22 cellular contexts compared by ENCODE assay signal in genomic region chr6:148432405-148433195, GRCh38.
DNase-seq lines count a peak whose midpoint lies in the region; FAIRE-seq and TF ChIP-seq lines count a peak whose summit lies in the region.
"Had no signal": no experiment of that assay in that cellular context is flagged by ENCODE, and none has a peak within 500 bp of the region (broad histone marks: within the 10 kb centered on the region; RNA-seq: fewer than 3 reads in every experiment).

No MANE protein-coding gene starts in this region.

- no peak overlapping the region for H3K4me3 Mint-ChIP-seq in chondrocyte (ENCODE audit: unreplicated experiment)
- H3K4me3 Mint-ChIP-seq: activated CD4-positive, alpha-beta T cell treated with anti-CD3 and anti-CD28 coated beads for 36 hours; activated naive CD4-positive, alpha-beta T cell treated with anti-CD3 and anti-CD28 coated beads, Interleukin-2, amount 50 U/mL, for 24 hours; endodermal cell; T-helper 2 cell treated with Interferon-gamma antibody and Interleukin-4, amounts not matched to agents 5 μg/mL and 100 μg/mL, for 36 hours had no signal

- H3K27ac ChIP-seq in keratinocyte (ENCODE audit: control insufficient read depth, insufficient read depth, low read length), result no peak overlapping the region
- H3K27ac ChIP-seq in substantia nigra (ENCODE audit: low read depth, low read length, poor library complexity, severe bottlenecking), result peak overlapping the region; percentile 13
- H3K27ac ChIP-seq: 22Rv1, HL-60, parathyroid adenoma had no signal

- no peak for FAIRE-seq in keratinocyte (lab: Jason Lieb, UNC)

- H3K27ac Mint-ChIP-seq in chondrocyte (ENCODE audit: unreplicated experiment), result peak overlapping the region; percentile 39
- H3K27ac Mint-ChIP-seq: activated CD4-positive, alpha-beta T cell treated with anti-CD3 and anti-CD28 coated beads for 36 hours; activated naive CD4-positive, alpha-beta T cell treated with anti-CD3 and anti-CD28 coated beads, Interleukin-2, amount 50 U/mL, for 24 hours; endodermal cell; T-helper 2 cell treated with Interferon-gamma antibody and Interleukin-4, amounts not matched to agents 5 μg/mL and 100 μg/mL, for 36 hours had no signal

- H3K79me2 ChIP-seq in keratinocyte (ENCODE audit: control insufficient read depth, insufficient read depth, low read length), result no peaks in the 10 kb centered on the region
- H3K79me2 ChIP-seq: parathyroid adenoma had no signal

- no peaks in the 10 kb centered on the region for H4K20me1 ChIP-seq in keratinocyte (ENCODE audit: control insufficient read depth, extremely low read depth, insufficient read depth, low read length)

- DNase-seq in DMS 273 (lab: John Stamatoyannopoulos, UW; ENCODE audit: unreplicated experiment), result peak; percentile 59
- no peak for DNase-seq in DMS 273 treated with DMSO at 0.1 percent for 48 hours (lab: John Stamatoyannopoulos, UW)
- no peak for DNase-seq in chondrocyte (ENCODE audit: low spot score)
- DNase-seq in keratinocyte (ENCODE audit: low read depth, low spot score), result no peak
- DNase-seq in substantia nigra (lab: John Stamatoyannopoulos, UW), result no peak
- DNase-seq in AG20443 (ENCODE audit: low spot score), result no peak
- DNase-seq in RKO (ENCODE audit: low spot score), result no peak
- no peak for DNase-seq in germinal center (ENCODE audit: low spot score)
- DNase-seq: activated CD4-positive, alpha-beta T cell treated with anti-CD3 and anti-CD28 coated beads for 36 hours; activated T-cell treated with anti-CD3 and anti-CD28 coated beads for 4 hours; EL; endodermal cell; H7; islet precursor cell; Karpas-422; NCI-H146; NCI-H526 treated with DMSO at 0.1 percent for 48 hours had no signal

- peaks cover 5% of the 10 kb centered on the region for H3K36me3 Mint-ChIP-seq in chondrocyte (ENCODE audit: low read depth)
- H3K36me3 Mint-ChIP-seq: activated naive CD4-positive, alpha-beta T cell treated with anti-CD3 and anti-CD28 coated beads, Interleukin-2, amount 50 U/mL, for 24 hours had no signal

- H3K9ac ChIP-seq in keratinocyte (ENCODE audit: control insufficient read depth, extremely low read depth, insufficient read depth, low read length), result no peak overlapping the region
- H3K9ac ChIP-seq: parathyroid adenoma had no signal

- no peaks in the 10 kb centered on the region for H3K27me3 ChIP-seq in keratinocyte (ENCODE audit: control insufficient read depth, extremely low read depth, insufficient read depth, low read length)

- H3K36me3 ChIP-seq in keratinocyte (ENCODE audit: control insufficient read depth in 2 of 2, extremely low read depth in 1 of 2, insufficient read depth in 2 of 2, low read length in 2 of 2), result no peaks in the 10 kb centered on the region

- peaks cover 7% of the 10 kb centered on the region for H3K4me1 ChIP-seq in keratinocyte (ENCODE audit: control insufficient read depth, extremely low read depth, insufficient read depth, low read length)
- H3K4me1 ChIP-seq: parathyroid adenoma had no signal

- TF ChIP-seq CTCF in chondrocyte (IDR thresholded peaks at IDR 0.05), result no peak
- TF ChIP-seq CTCF in keratinocyte (optimal IDR thresholded peaks at IDR 0.05 in 1 of 3, IDR thresholded peaks at IDR 0.05 in 1 of 3, conservative IDR thresholded peaks at IDR 0.05 in 1 of 3; ENCODE audit: extremely low read depth in 1 of 3, insufficient read depth in 2 of 3, low read length in 3 of 3), result no peak

- H3K4me2 ChIP-seq in keratinocyte (ENCODE audit: control insufficient read depth, extremely low read depth, insufficient read depth, low read depth, low read length), result peak overlapping the region; percentile 62

- no peaks in the 10 kb centered on the region for H3K9me1 ChIP-seq in keratinocyte (ENCODE audit: control insufficient read depth, extremely low read depth, insufficient read depth, low read length)

- no peaks in the 10 kb centered on the region for H3K9me3 ChIP-seq in keratinocyte (ENCODE audit: control insufficient read depth, low read depth, low read length)

- H2AFZ ChIP-seq in keratinocyte (ENCODE audit: control insufficient read depth, low read length), result peak overlapping the region; percentile 65
- H2AFZ ChIP-seq: parathyroid adenoma had no signal

- dilution Hi-C loops in keratinocyte (cut with MboI; ENCODE audit: extremely low pct_ligation_motif_present, low sequenced_read_pairs), result no loop called here

- H3K4me1 Mint-ChIP-seq in chondrocyte (ENCODE audit: low read depth), result peaks cover 22% of the 10 kb centered on the region
- H3K4me1 Mint-ChIP-seq: activated CD4-positive, alpha-beta T cell treated with anti-CD3 and anti-CD28 coated beads for 36 hours; activated naive CD4-positive, alpha-beta T cell treated with anti-CD3 and anti-CD28 coated beads, Interleukin-2, amount 50 U/mL, for 24 hours; endodermal cell had no signal

- H3K9me3 Mint-ChIP-seq in chondrocyte (ENCODE audit: low read depth), result no peaks in the 10 kb centered on the region
- H3K9me3 Mint-ChIP-seq: activated naive CD4-positive, alpha-beta T cell treated with anti-CD3 and anti-CD28 coated beads, Interleukin-2, amount 50 U/mL, for 24 hours; endodermal cell; T-helper 2 cell treated with Interferon-gamma antibody and Interleukin-4, amounts not matched to agents 5 μg/mL and 100 μg/mL, for 36 hours had no signal

- peak overlapping the region in 1 of 3 experiments; percentile 13 for H3K4me3 ChIP-seq in keratinocyte (ENCODE audit: control insufficient read depth in 2 of 3, extremely low read depth in 1 of 3, insufficient read depth in 2 of 3, low read depth in 1 of 3, low read length in 3 of 3)

- H3K27me3 Mint-ChIP-seq in chondrocyte (ENCODE audit: low read depth), result no peaks in the 10 kb centered on the region
